ENCODE assay signal across 28 cellular contexts in genomic region chr18:61736168-61736567, GRCh38.
DNase-seq lines count a peak whose midpoint lies in the region; ATAC-seq and TF ChIP-seq lines count a peak whose summit lies in the region.
"Had no signal": no experiment of that assay in that cellular context is flagged by ENCODE, and none has a peak within 500 bp of the region (broad histone marks: within the 10 kb centered on the region; RNA-seq: fewer than 3 reads in every experiment).

No MANE protein-coding gene starts in this region.

- no peak overlapping the region for H3K9ac ChIP-seq in mucosa of rectum (ENCODE audit: low read depth in 1 of 2, low read length in 2 of 2)

- peaks cover 40% of the 10 kb centered on the region for H3K4me1 Mint-ChIP-seq in type B pancreatic cell (ENCODE audit: unreplicated experiment)
- H3K4me1 Mint-ChIP-seq: activated naive CD8-positive, alpha-beta T cell treated with anti-CD3 and anti-CD28 coated beads for 36 hours; CD4-positive, alpha-beta memory T cell had no signal

- in situ Hi-C loops in GM13977 (cut with MboI; ENCODE audit: low pct_unique_long_range_greater_than_20kb, low sequenced_read_pairs, unreplicated experiment) = no loop called here

- H3K36me3 Mint-ChIP-seq in type B pancreatic cell = no peaks in the 10 kb centered on the region
- H3K36me3 Mint-ChIP-seq: activated naive CD8-positive, alpha-beta T cell treated with anti-CD3 and anti-CD28 coated beads for 36 hours; CD4-positive, alpha-beta memory T cell had no signal

- no peak overlapping the region for H3K4me3 Mint-ChIP-seq in type B pancreatic cell
- H3K4me3 Mint-ChIP-seq: activated naive CD8-positive, alpha-beta T cell treated with anti-CD3 and anti-CD28 coated beads for 36 hours; activated T-cell treated with anti-CD3 and anti-CD28 coated beads, Interleukin-2, amount 50 U/mL, for 4 hours; CD4-positive, alpha-beta memory T cell; nephron progenitor cell; stimulated activated naive CD8-positive, alpha-beta T cell treated with anti-CD3 and anti-CD28 coated beads, Interleukin-15, Interleukin-2, amounts not matched to agents 100 ng/mL and 50 ng/mL, for 24 hours had no signal

- TF ChIP-seq CTCF in right atrium auricular region (IDR thresholded peaks at IDR 0.05) = no peak
- TF ChIP-seq CTCF in epithelial cell of proximal tubule (conservative IDR thresholded peaks at IDR 0.05; ENCODE audit: low read depth, low read length) = no peak
- TF ChIP-seq CTCF in type B pancreatic cell (conservative IDR thresholded peaks at IDR 0.05) = no peak
- TF ChIP-seq CTCF in GM13977 (IDR thresholded peaks at IDR 0.05; ENCODE audit: extremely low read depth, insufficient read depth, missing control alignments) = no peak

- H3K27me3 Mint-ChIP-seq in type B pancreatic cell = no peaks in the 10 kb centered on the region

- peak overlapping the region; percentile 51 for H3K27ac Mint-ChIP-seq in type B pancreatic cell
- H3K27ac Mint-ChIP-seq: activated naive CD8-positive, alpha-beta T cell treated with anti-CD3 and anti-CD28 coated beads for 36 hours; CD4-positive, alpha-beta memory T cell; nephron progenitor cell; stimulated activated naive CD8-positive, alpha-beta T cell treated with anti-CD3 and anti-CD28 coated beads, Interleukin-15, Interleukin-2, amounts not matched to agents 100 ng/mL and 50 ng/mL, for 24 hours had no signal

- intact Hi-C loops in left cardiac atrium (cut with DNase I) = no loop called here

- H3K9me3 ChIP-seq in right atrium auricular region (no peaks in the 10 kb centered on the region), mucosa of rectum (ENCODE audit: control insufficient read depth in 2 of 2, low read length in 2 of 2) (no peaks in the 10 kb centered on the region)
- H3K9me3 ChIP-seq: thoracic aorta had no signal

- H3K27me3 ChIP-seq in right atrium auricular region (no peaks in the 10 kb centered on the region), mucosa of rectum (ENCODE audit: control insufficient read depth in 2 of 2, insufficient read depth in 2 of 2, low read length in 2 of 2) (no peaks in the 10 kb centered on the region)

- no peaks in the 10 kb centered on the region for H3K9me3 Mint-ChIP-seq in type B pancreatic cell
- H3K9me3 Mint-ChIP-seq: activated naive CD8-positive, alpha-beta T cell treated with anti-CD3 and anti-CD28 coated beads for 36 hours; activated T-cell treated with anti-CD3 and anti-CD28 coated beads, Interleukin-2, amount 50 U/mL, for 4 hours; CD4-positive, alpha-beta memory T cell; stimulated activated naive CD8-positive, alpha-beta T cell treated with anti-CD3 and anti-CD28 coated beads, Interleukin-15, Interleukin-2, amounts not matched to agents 100 ng/mL and 50 ng/mL, for 24 hours had no signal

- H3K36me3 ChIP-seq in right atrium auricular region = no peaks in the 10 kb centered on the region
- H3K36me3 ChIP-seq in mucosa of rectum (ENCODE audit: control insufficient read depth in 2 of 2, insufficient read depth in 2 of 2, low read length in 2 of 2) = no peaks in the 10 kb centered on the region
- H3K36me3 ChIP-seq: thoracic aorta had no signal

- no peak for ATAC-seq in left cardiac atrium
- ATAC-seq: activated T-cell treated with anti-CD3 and anti-CD28 coated beads, Interleukin-2, amount 50 U/mL, for 4 hours had no signal

- no peak for DNase-seq in right atrium auricular region (ENCODE audit: low spot score)
- DNase-seq in left cardiac atrium = no peak
- peak; percentile 53 for DNase-seq in epithelial cell of proximal tubule (ENCODE audit: low read depth)
- DNase-seq in type B pancreatic cell (ENCODE audit: extremely low spot score, unreplicated experiment) = no peak
- DNase-seq in stimulated activated CD4-positive, alpha-beta T cell treated with anti-CD3 and anti-CD28 coated beads, Interleukin-4, amount 100 ng/mL, for 4 hours = no peak
- no peak for DNase-seq in activated T-cell treated with anti-CD3 and anti-CD28 coated beads, Interleukin-2, amount 50 U/mL, for 1 hour
- no peak for DNase-seq in GM13977 (ENCODE audit: low spot score)
- DNase-seq: activated CD4-positive, CD25-positive, alpha-beta regulatory T cell; activated gamma-delta T cell; activated naive CD8-positive, alpha-beta T cell treated with anti-CD3 and anti-CD28 coated beads for 36 hours; activated T-cell treated with anti-CD3 and anti-CD28 coated beads, Interleukin-2, amount 50 U/mL, for 4 hours; anterior cingulate cortex; CD4-positive, alpha-beta memory T cell; effector memory CD4-positive, alpha-beta T cell; erythroblast; islet precursor cell; KG1; NCI-H1092 treated with DMSO at 0.1 percent for 48 hours; NCI-H2029 treated with DMSO at 0.1 percent for 48 hours; NCI-H2227 treated with DMSO at 0.1 percent for 48 hours; NCI-H774; nephron progenitor cell; stimulated activated CD4-positive, alpha-beta T cell treated with anti-CD3 and anti-CD28 coated beads, Interleukin-2, amount 100 ng/mL, for 24 hours; stimulated activated CD8-positive, alpha-beta memory T cell treated with anti-CD3 and anti-CD28 coated beads, Interleukin-4, amount 100 ng/mL, for 48 hours; T1000 had no signal

- peaks cover 0 to 30% of the 10 kb centered on the region in 2 donors for H3K4me1 ChIP-seq in right atrium auricular region
- peaks cover 17 to 45% of the 10 kb centered on the region in 2 donors for H3K4me1 ChIP-seq in mucosa of rectum (ENCODE audit: control insufficient read depth in 2 of 2, insufficient read depth in 2 of 2, low read length in 2 of 2)

- H3K27ac ChIP-seq in right atrium auricular region = peak overlapping the region; percentile 11 to 80
- peak overlapping the region; percentile 69 to 72 for H3K27ac ChIP-seq in mucosa of rectum (ENCODE audit: low read depth in 2 of 2, low read length in 2 of 2)
- H3K27ac ChIP-seq: thoracic aorta had no signal

- H3K4me3 ChIP-seq in right atrium auricular region (no peak overlapping the region), epithelial cell of proximal tubule (ENCODE audit: low read depth, low read length) (peak overlapping the region; percentile 14), mucosa of rectum (ENCODE audit: low read length in 2 of 2) (peak overlapping the region in 1 of 2 donors; percentile 42)
- H3K4me3 ChIP-seq: thoracic aorta had no signal
